Comparison of ENCODE assay signal across 24 cellular contexts in the genomic region with DNA sequence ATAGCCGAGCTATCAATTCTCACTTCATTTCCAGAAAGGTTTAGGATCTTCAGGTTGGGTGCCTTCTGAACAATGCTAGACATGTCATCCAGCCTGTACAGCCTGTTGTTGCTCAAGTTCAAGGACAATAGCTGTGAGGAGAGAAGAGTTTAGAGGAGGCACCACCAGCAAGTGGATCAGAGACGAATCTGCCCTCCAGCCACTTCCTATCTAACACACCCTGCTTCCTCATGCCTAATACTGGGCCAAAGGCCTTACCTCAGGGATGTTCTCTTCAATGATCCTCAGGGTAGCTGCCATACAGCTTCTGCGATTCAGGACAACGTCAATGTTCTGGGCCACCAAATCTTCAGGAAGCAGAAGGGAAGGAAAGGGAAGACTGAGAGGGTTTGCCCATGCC. TPM values are rescaled to one million over a fixed set of nuclear protein-coding genes. Genes with fewer than 3 reads are reported as not detected.
A peak's percentile ranks its signal among the peaks of the same experiment; 100 is the strongest.
DNase-seq lines count a peak whose midpoint lies in the region; ATAC-seq and TF ChIP-seq lines count a peak whose summit lies in the region.
"Had no signal": no experiment of that assay in that cellular context is flagged by ENCODE, and none has a peak within 500 bp of the region (broad histone marks: within the 10 kb centered on the region; RNA-seq: fewer than 3 reads in every experiment).

No MANE protein-coding gene starts in this region.

- no peaks in the 10 kb centered on the region for H3K27me3 Mint-ChIP-seq in activated T-cell treated with anti-CD3 and anti-CD28 coated beads, Interleukin-2, amount 50 U/mL, for 24 hours
- no peaks in the 10 kb centered on the region for H3K27me3 Mint-ChIP-seq in Caco-2 (ENCODE audit: insufficient read depth, unreplicated experiment)

- H3K4me1 ChIP-seq in Caco-2 (no peaks in the 10 kb centered on the region; the same call in 1 of the 2 replicates), adipocyte (ENCODE audit: control insufficient read depth, insufficient read depth, low read length) (peaks cover 16% of the 10 kb centered on the region), trophoblast cell (ENCODE audit: control insufficient read depth in 1 of 2, insufficient read depth in 2 of 2, low read length in 2 of 2) (peaks cover 4 to 5% of the 10 kb centered on the region in 2 experiments)

- CTCF ChIA-PET in Caco-2 (lab: Charles Lee), result interaction anchor here (0.6 to 1.1 kb wide), 2 partner anchors 15 to 98 kb away, joined by 4 read pairs; no protein-coding TSS in a partner anchor

- POLR2A ChIA-PET in Caco-2 (lab: Charles Lee), result no interaction called here

- no peak overlapping the region for H4K12ac ChIP-seq in trophoblast cell (ENCODE audit: low read depth, low read length)

- H3K4me3 ChIP-seq in Caco-2 (ENCODE audit: low read depth, low read length), result no peak overlapping the region
- no peak overlapping the region for H3K4me3 ChIP-seq in adipocyte (ENCODE audit: low read length)
- no peak overlapping the region for H3K4me3 ChIP-seq in trophoblast cell (ENCODE audit: low read depth, low read length)
- H3K4me3 ChIP-seq: GM23338, HAP-1, SJCRH30 had no signal

- H2BK12ac ChIP-seq in trophoblast cell (ENCODE audit: low read length), result no peak overlapping the region

- peaks cover 9% of the 10 kb centered on the region for H3K79me2 ChIP-seq in trophoblast cell (ENCODE audit: control insufficient read depth, insufficient read depth, low read length, poor library complexity)

- WGBS in trophoblast cell (ENCODE audit: extremely low coverage, insufficient coverage, insufficient read length), result no CpG with 5 or more reads among the region's 4 CpGs

- no peak overlapping the region for H2BK120ac ChIP-seq in trophoblast cell (ENCODE audit: insufficient read depth, low read length, poor library complexity)

- no peak for ATAC-seq in HG03097 (IDR thresholded peaks at IDR 0.05; ENCODE audit: low FRiP score, unreplicated experiment)
- ATAC-seq: GM23338, HepG2 had no signal

- peaks cover 39% of the 10 kb centered on the region for H3K4me1 Mint-ChIP-seq in activated T-cell treated with anti-CD3 and anti-CD28 coated beads, Interleukin-2, amount 50 U/mL, for 24 hours (ENCODE audit: low read depth)
- H3K4me1 Mint-ChIP-seq in Caco-2 (ENCODE audit: low read depth, unreplicated experiment), result peaks cover 11% of the 10 kb centered on the region

- H3K36me3 ChIP-seq in Caco-2 (ENCODE audit: control insufficient read depth, insufficient read depth, low read length) (peaks cover 2% of the 10 kb centered on the region; the same call in 1 of the 2 replicates), adipocyte (ENCODE audit: control insufficient read depth, insufficient read depth, low read length, severe bottlenecking) (peaks cover 72% of the 10 kb centered on the region), trophoblast cell (ENCODE audit: control insufficient read depth in 1 of 2, insufficient read depth in 2 of 2, low read length in 2 of 2) (peaks cover 64 to 66% of the 10 kb centered on the region in 2 experiments)

- peaks cover 8% of the 10 kb centered on the region for H3K79me1 ChIP-seq in trophoblast cell (ENCODE audit: low read length)

- no peak overlapping the region for H2BK5ac ChIP-seq in trophoblast cell (ENCODE audit: low read depth, low read length, poor library complexity)

- H3K4me2 ChIP-seq in trophoblast cell (ENCODE audit: low read length), result no peak overlapping the region
- H3K4me2 ChIP-seq: GM23338 had no signal

- no peak overlapping the region for H3K4ac ChIP-seq in trophoblast cell (ENCODE audit: low read depth, low read length)

- no TSS peak for BruUV-seq in Caco-2 (replicated peaks; lab: Mats Ljungman, UMichigan)

- no peak overlapping the region for H3K18ac ChIP-seq in trophoblast cell (ENCODE audit: low read length)

- no peak overlapping the region for H2AK5ac ChIP-seq in trophoblast cell (ENCODE audit: low read length)

- peaks cover 95% of the 10 kb centered on the region for H3K36me3 Mint-ChIP-seq in activated T-cell treated with anti-CD3 and anti-CD28 coated beads, Interleukin-2, amount 50 U/mL, for 24 hours (ENCODE audit: low read depth)
- H3K36me3 Mint-ChIP-seq in Caco-2 (ENCODE audit: insufficient read depth, unreplicated experiment), result peaks cover 98% of the 10 kb centered on the region

- H3K9me3 Mint-ChIP-seq in activated T-cell treated with anti-CD3 and anti-CD28 coated beads, Interleukin-2, amount 50 U/mL, for 24 hours, result no peaks in the 10 kb centered on the region
- no peaks in the 10 kb centered on the region for H3K9me3 Mint-ChIP-seq in Caco-2 (ENCODE audit: unreplicated experiment)
- H3K9me3 Mint-ChIP-seq: GM23338 had no signal

- H4K8ac ChIP-seq in trophoblast cell (ENCODE audit: low read depth, low read length), result no peak overlapping the region

- H3K9ac ChIP-seq in adipocyte (ENCODE audit: low read length) (peak overlapping the region; percentile 13), trophoblast cell (ENCODE audit: low read length) (no peak overlapping the region)

- no peak overlapping the region for H3K27ac ChIP-seq in trophoblast cell (ENCODE audit: low read depth, low read length)
- H3K27ac ChIP-seq: C4-2B, HL-60, SJCRH30 had no signal

- intact Hi-C loops in Caco-2 (cut with micrococcal nuclease; ENCODE audit: unreplicated experiment), result no loop called here

- no peak overlapping the region for H3K14ac ChIP-seq in trophoblast cell (ENCODE audit: low read length)

- no peak overlapping the region for H3K23ac ChIP-seq in trophoblast cell (ENCODE audit: low read length)

- no peaks in the 10 kb centered on the region for H3K9me3 ChIP-seq in Caco-2
- H3K9me3 ChIP-seq in adipocyte (ENCODE audit: control insufficient read depth, low read length), result no peaks in the 10 kb centered on the region
- H3K9me3 ChIP-seq in trophoblast cell (ENCODE audit: insufficient read depth, low read depth, low read length), result peaks cover 1% of the 10 kb centered on the region
- H3K9me3 ChIP-seq: HAP-1, SJCRH30 had no signal

- DNase-seq in activated T-cell treated with anti-CD3 and anti-CD28 coated beads, Interleukin-2, amount 50 U/mL, for 24 hours, result no peak
- no peak for DNase-seq in activated T-cell treated with anti-CD3 and anti-CD28 coated beads, Interleukin-2, amount 50 U/mL, for 1 hour
- DNase-seq in Caco-2 (no peak), adipocyte (ENCODE audit: low read depth) (no peak), trophoblast cell (peak; percentile 95 to 97), nucleus accumbens (lab: John Stamatoyannopoulos, UW) (no peak)
- no peak for DNase-seq in effector CD8-positive, alpha-beta T cell (lab: John Stamatoyannopoulos, UW)
- DNase-seq: 8988T, DMS79, KG1, NCI-H1092, NCI-H1436, NCI-H187 treated with DMSO at 0.1 percent for 48 hours, NCI-H2107, NCI-H446 treated with DMSO at 0.1 percent for 48 hours, NCI-H526 treated with DMSO at 0.1 percent for 48 hours, OCI-M1, SJCRH30 had no signal

- no peak for TF ChIP-seq CTCF in Caco-2 (IDR thresholded peaks at IDR 0.05; ENCODE audit: insufficient read depth in 1 of 2, low read depth in 1 of 2, low read length in 1 of 2, severe bottlenecking in 1 of 2, unreplicated experiment in 1 of 2)

- no peak overlapping the region for H2AFZ ChIP-seq in trophoblast cell (ENCODE audit: insufficient read depth, low read length, poor library complexity)
- H2AFZ ChIP-seq: GM23338 had no signal

- no peak overlapping the region for H3K4me3 Mint-ChIP-seq in activated T-cell treated with anti-CD3 and anti-CD28 coated beads, Interleukin-2, amount 50 U/mL, for 24 hours
- no peak overlapping the region for H3K4me3 Mint-ChIP-seq in Caco-2 (ENCODE audit: unreplicated experiment)
- H3K4me3 Mint-ChIP-seq: GM23338 had no signal

- H3K27me3 ChIP-seq in Caco-2 (replicated peaks; ENCODE audit: control insufficient read depth, insufficient read depth, low read length), result no peaks in the 10 kb centered on the region
- H3K27me3 ChIP-seq in adipocyte (replicated peaks; ENCODE audit: control insufficient read depth, insufficient read depth, low read length), result no peaks in the 10 kb centered on the region
- H3K27me3 ChIP-seq in trophoblast cell (ENCODE audit: insufficient read depth, low read length), result no peaks in the 10 kb centered on the region
- H3K27me3 ChIP-seq: SJCRH30 had no signal

- H4K91ac ChIP-seq in trophoblast cell (ENCODE audit: low read depth, low read length), result no peak overlapping the region

- H3K27ac Mint-ChIP-seq in activated T-cell treated with anti-CD3 and anti-CD28 coated beads, Interleukin-2, amount 50 U/mL, for 24 hours, result peak overlapping the region; percentile 83
- peak overlapping the region; percentile 22 for H3K27ac Mint-ChIP-seq in Caco-2 (ENCODE audit: unreplicated experiment)
- H3K27ac Mint-ChIP-seq: GM23338 had no signal

RNA-seq across cellular contexts. Expression of gene NXF1, which starts 4.2 kb away (rescaled TPM):
- total RNA-seq in Caco-2 (2022), result 77.5 and 77.6 TPM in 2 replicates
- 65.8 and 70.4 TPM in 2 replicates for polyA plus RNA-seq in trophoblast cell (2013)

RNA-seq across cellular contexts. Expression of gene TMEM223, which starts 9.3 kb away (rescaled TPM):
- 22.7 and 28.1 TPM in 2 replicates for total RNA-seq in Caco-2 (2022)
- 28.3 and 29.0 TPM in 2 replicates for polyA plus RNA-seq in trophoblast cell (2013)

RNA-seq across cellular contexts. Expression of gene TMEM179B, which starts 13.9 kb away (rescaled TPM):
- total RNA-seq in Caco-2 (2022), result 59.9 and 68.4 TPM in 2 replicates
- polyA plus RNA-seq in trophoblast cell (2013), result 75.0 and 77.2 TPM in 2 replicates

RNA-seq across cellular contexts. Expression of gene TAF6L, which starts 29.9 kb away (rescaled TPM):
- 26.8 and 30.1 TPM in 2 replicates for total RNA-seq in Caco-2 (2022)
- 13.2 and 13.9 TPM in 2 replicates for polyA plus RNA-seq in trophoblast cell (2013)

RNA-seq across cellular contexts. Expression of gene STX5, which starts 30.8 kb away (rescaled TPM):
- 39.9 and 44.2 TPM in 2 replicates for total RNA-seq in Caco-2 (2022)
- 70.9 and 72.0 TPM in 2 replicates for polyA plus RNA-seq in trophoblast cell (2013)

Comparison
In these comparisons a context has a peak if more than half of its experiments do, and no peak if none do; other contexts are left out.
1. DNase-seq: peak in trophoblast cell (2 of 2); none in activated T-cell treated with anti-CD3 and anti-CD28 coated beads, Interleukin-2, amount 50 U/mL, for 24 hours (single experiment), activated T-cell treated with anti-CD3 and anti-CD28 coated beads, Interleukin-2, amount 50 U/mL, for 1 hour (single experiment), Caco-2 (0 of 2), adipocyte (single experiment), nucleus accumbens (0 of 56) and effector CD8-positive, alpha-beta T cell (single experiment).